22 cellular contexts compared by ENCODE assay signal in genomic region chr5:122847687-122848081, GRCh38. TPM values are rescaled to one million over a fixed set of nuclear protein-coding genes. Genes with fewer than 3 reads are reported as not detected.
DNase-seq lines count a peak whose midpoint lies in the region; ATAC-seq, FAIRE-seq and TF ChIP-seq lines count a peak whose summit lies in the region.
"Had no signal": no experiment of that assay in that cellular context is flagged by ENCODE, and none has a peak within 500 bp of the region (broad histone marks: within the 10 kb centered on the region; RNA-seq: fewer than 3 reads in every experiment).

No MANE protein-coding gene starts in this region.

- no peak overlapping the region for H3K9ac ChIP-seq in astrocyte (ENCODE audit: low read length)

- no peaks in the 10 kb centered on the region for H3K4me1 ChIP-seq in breast epithelium
- H3K4me1 ChIP-seq in astrocyte (ENCODE audit: insufficient read depth, low read length) = peaks cover 17% of the 10 kb centered on the region
- H3K4me1 ChIP-seq in lower lobe of right lung = peaks cover 53% of the 10 kb centered on the region
- H3K4me1 ChIP-seq in upper lobe of right lung = peaks cover 48% of the 10 kb centered on the region

- H3K27me3 ChIP-seq in breast epithelium (no peaks in the 10 kb centered on the region), astrocyte (ENCODE audit: insufficient read depth, low read length) (no peaks in the 10 kb centered on the region), lower lobe of right lung (ENCODE audit: low read depth) (no peaks in the 10 kb centered on the region), upper lobe of right lung (no peaks in the 10 kb centered on the region)
- H3K27me3 ChIP-seq: ascending aorta, heart left ventricle, sigmoid colon, tibial nerve had no signal

- H3K9me3 Mint-ChIP-seq in MCF 10A (ENCODE audit: unreplicated experiment) (no peaks in the 10 kb centered on the region), astrocyte (ENCODE audit: unreplicated experiment) (no peaks in the 10 kb centered on the region)
- no peaks in the 10 kb centered on the region for H3K9me3 Mint-ChIP-seq in activated naive CD4-positive, alpha-beta T cell treated with anti-CD3 and anti-CD28 coated beads, Interleukin-2, amount 10 ng/mL, durations not matched to agents 7 days and 5 days
- H3K9me3 Mint-ChIP-seq: activated naive CD4-positive, alpha-beta T cell treated with anti-CD3 and anti-CD28 coated beads, Interleukin-2, amount 50 U/mL, for 72 hours; activated T-helper 1 cell treated with anti-CD3 and anti-CD28 coated beads, Interleukin-12 subunit alpha, Interleukin-12 subunit beta, Interleukin-2, Interleukin-4 antibody, amounts not matched to agents 30 ng/mL and 10 ng/mL and 1 ng/mL, durations not matched to agents 14 hours and 24 hours and 36 hours had no signal

- H3K27ac ChIP-seq in breast epithelium (no peak overlapping the region), astrocyte (ENCODE audit: low read depth, low read length) (no peak overlapping the region), lower lobe of right lung (peak overlapping the region; percentile 47), upper lobe of right lung (peak overlapping the region; percentile 43)
- H3K27ac ChIP-seq: ascending aorta, heart left ventricle, sigmoid colon, WERI-Rb-1 had no signal

- H2AFZ ChIP-seq in astrocyte (ENCODE audit: low read depth, low read length) = no peak overlapping the region

- H3K36me3 Mint-ChIP-seq in MCF 10A (ENCODE audit: insufficient read depth, unreplicated experiment) (peaks cover 5% of the 10 kb centered on the region), astrocyte (ENCODE audit: low read depth, unreplicated experiment) (peaks cover 4% of the 10 kb centered on the region)
- H3K36me3 Mint-ChIP-seq in activated naive CD4-positive, alpha-beta T cell treated with anti-CD3 and anti-CD28 coated beads, Interleukin-2, amount 10 ng/mL, durations not matched to agents 7 days and 5 days = no peaks in the 10 kb centered on the region
- H3K36me3 Mint-ChIP-seq: activated naive CD4-positive, alpha-beta T cell treated with anti-CD3 and anti-CD28 coated beads, Interleukin-2, amount 50 U/mL, for 72 hours had no signal

- no peak for DNase-seq in MCF 10A (ENCODE audit: unreplicated experiment)
- DNase-seq in breast epithelium (ENCODE audit: low spot score in 2 of 2) = no peak
- no peak for DNase-seq in astrocyte (ENCODE audit: low read depth)
- DNase-seq in lower lobe of right lung = no peak
- DNase-seq in upper lobe of right lung = no peak
- no peak for DNase-seq in activated naive CD4-positive, alpha-beta T cell (lab: John Stamatoyannopoulos, UW)
- DNase-seq in activated naive CD4-positive, alpha-beta T cell treated with anti-CD3 and anti-CD28 coated beads, Interleukin-2, amount 10 ng/mL, durations not matched to agents 7 days and 5 days = no peak
- DNase-seq: activated CD4-positive, alpha-beta T cell treated with anti-CD3 and anti-CD28 coated beads, Interleukin-2, amount 50 U/mL, for 1 hour; DMS79 treated with DMSO at 0.1 percent for 48 hours; heart left ventricle; NCI-H1436 treated with DMSO at 0.1 percent for 48 hours; NCI-H510A treated with DMSO at 0.1 percent for 48 hours; sigmoid colon; stimulated activated CD4-positive, alpha-beta T cell treated with anti-CD3 and anti-CD28 coated beads, Interleukin-15, amount 100 ng/mL, for 24 hours; WERI-Rb-1 had no signal

- H3K4me2 ChIP-seq in astrocyte (ENCODE audit: low read length) = no peak overlapping the region

- H3K4me3 Mint-ChIP-seq in MCF 10A (ENCODE audit: unreplicated experiment) (peak overlapping the region; percentile 85), astrocyte (ENCODE audit: unreplicated experiment) (no peak overlapping the region)
- no peak overlapping the region for H3K4me3 Mint-ChIP-seq in activated naive CD4-positive, alpha-beta T cell treated with anti-CD3 and anti-CD28 coated beads, Interleukin-2, amount 10 ng/mL, durations not matched to agents 7 days and 5 days

- H3K79me2 ChIP-seq in astrocyte (ENCODE audit: insufficient read depth, low read length) = peaks cover 39% of the 10 kb centered on the region

- ATAC-seq in lower lobe of right lung (no peak), upper lobe of right lung (no peak), HG03521 (IDR thresholded peaks at IDR 0.05; ENCODE audit: unreplicated experiment) (no peak)
- ATAC-seq: activated naive CD4-positive, alpha-beta T cell treated with anti-CD3 and anti-CD28 coated beads, Interleukin-2, amount 50 U/mL, for 72 hours; heart left ventricle had no signal

- H3K27ac Mint-ChIP-seq in MCF 10A (ENCODE audit: low read depth, unreplicated experiment) (peak overlapping the region; percentile 91), astrocyte (ENCODE audit: unreplicated experiment) (peak overlapping the region; percentile 93)
- H3K27ac Mint-ChIP-seq in activated naive CD4-positive, alpha-beta T cell treated with anti-CD3 and anti-CD28 coated beads, Interleukin-2, amount 10 ng/mL, durations not matched to agents 7 days and 5 days = no peak overlapping the region
- H3K27ac Mint-ChIP-seq: activated naive CD4-positive, alpha-beta T cell treated with anti-CD3 and anti-CD28 coated beads, Interleukin-2, amount 50 U/mL, for 72 hours; activated T-helper 1 cell treated with anti-CD3 and anti-CD28 coated beads, Interleukin-12 subunit alpha, Interleukin-12 subunit beta, Interleukin-2, Interleukin-4 antibody, amounts not matched to agents 30 ng/mL and 10 ng/mL and 1 ng/mL, durations not matched to agents 14 hours and 24 hours and 36 hours had no signal

- intact Hi-C loops in MCF 10A (cut with micrococcal nuclease) (loop anchor here (2.0 to 10.0 kb wide), 5 partner anchors 35 to 665 kb away; no protein-coding TSS in a partner anchor), breast epithelium (cut with DNase I; ENCODE audit: low total_unique reads) (no loop called here), lower lobe of right lung (cut with DNase I) (no loop called here), upper lobe of right lung (cut with DNase I) (no loop called here)

- FAIRE-seq in astrocyte (lab: Jason Lieb, UNC) = no peak
- FAIRE-seq: A204.1 had no signal

- H3K4me3 ChIP-seq in breast epithelium (no peak overlapping the region), astrocyte (ENCODE audit: insufficient read depth, low read depth, low read length) (no peak overlapping the region), lower lobe of right lung (no peak overlapping the region), upper lobe of right lung (no peak overlapping the region)
- H3K4me3 ChIP-seq: sigmoid colon had no signal

- CTCF ChIA-PET in MCF 10A (lab: Yijun Ruan, JAX) = interaction anchor here (0.5 to 2.3 kb wide), 16 partner anchors 12 to 763 kb away, joined by 3 to 7 read pairs (median 3); no protein-coding TSS in a partner anchor
- CTCF ChIA-PET in activated naive CD4-positive, alpha-beta T cell treated with anti-CD3 and anti-CD28 coated beads, Interleukin-2, amount 10 ng/mL, durations not matched to agents 7 days and 5 days (lab: Charles Lee) = no interaction called here

- no peaks in the 10 kb centered on the region for H3K27me3 Mint-ChIP-seq in MCF 10A (ENCODE audit: insufficient read depth, unreplicated experiment)
- H3K27me3 Mint-ChIP-seq in astrocyte (ENCODE audit: low read depth, unreplicated experiment) = no peaks in the 10 kb centered on the region
- H3K27me3 Mint-ChIP-seq in activated naive CD4-positive, alpha-beta T cell treated with anti-CD3 and anti-CD28 coated beads, Interleukin-2, amount 10 ng/mL, durations not matched to agents 7 days and 5 days = peaks cover 31% of the 10 kb centered on the region
- H3K27me3 Mint-ChIP-seq: B cell had no signal

- peaks cover 50% of the 10 kb centered on the region for H3K4me1 Mint-ChIP-seq in MCF 10A (ENCODE audit: insufficient read depth, unreplicated experiment)
- H3K4me1 Mint-ChIP-seq in astrocyte (ENCODE audit: low read depth, unreplicated experiment) = peaks cover 35% of the 10 kb centered on the region
- peaks cover 21% of the 10 kb centered on the region for H3K4me1 Mint-ChIP-seq in activated naive CD4-positive, alpha-beta T cell treated with anti-CD3 and anti-CD28 coated beads, Interleukin-2, amount 10 ng/mL, durations not matched to agents 7 days and 5 days

- H4K20me1 ChIP-seq in astrocyte (ENCODE audit: insufficient read depth, low read length) = peaks cover 21% of the 10 kb centered on the region

- H3K36me3 ChIP-seq in breast epithelium = no peaks in the 10 kb centered on the region
- H3K36me3 ChIP-seq in astrocyte (ENCODE audit: insufficient read depth, low read length) = no peaks in the 10 kb centered on the region
- no peaks in the 10 kb centered on the region for H3K36me3 ChIP-seq in lower lobe of right lung
- H3K36me3 ChIP-seq in upper lobe of right lung = no peaks in the 10 kb centered on the region
- H3K36me3 ChIP-seq: ascending aorta, heart left ventricle, sigmoid colon, tibial nerve had no signal

- TF ChIP-seq POLR2A in breast epithelium (IDR thresholded peaks at IDR 0.05) = no peak

- POLR2A ChIA-PET in MCF 10A (lab: Yijun Ruan, JAX) = interaction anchor here (1.0 to 7.6 kb wide), 8 partner anchors 10 to 143 kb away, joined by 3 to 67 read pairs (median 4); partner anchors contain the start of gene SNX2

- no TSS peak for BruUV-seq in MCF 10A (replicated peaks; lab: Mats Ljungman, UMichigan)

- H3K9me3 ChIP-seq in breast epithelium = no peaks in the 10 kb centered on the region
- no peaks in the 10 kb centered on the region for H3K9me3 ChIP-seq in astrocyte (ENCODE audit: insufficient read depth, low read depth, low read length)
- H3K9me3 ChIP-seq in lower lobe of right lung = no peaks in the 10 kb centered on the region
- H3K9me3 ChIP-seq in upper lobe of right lung = no peaks in the 10 kb centered on the region
- H3K9me3 ChIP-seq: ascending aorta, heart left ventricle, sigmoid colon, tibial nerve had no signal

- TF ChIP-seq CTCF in MCF 10A (IDR thresholded peaks at IDR 0.05; ENCODE audit: unreplicated experiment) (no peak), breast epithelium (IDR thresholded peaks at IDR 0.05) (no peak), astrocyte (IDR thresholded peaks at IDR 0.05; ENCODE audit: insufficient read depth, low read depth, low read length) (no peak), lower lobe of right lung (IDR thresholded peaks at IDR 0.05) (no peak), upper lobe of right lung (IDR thresholded peaks at IDR 0.05) (no peak)

RNA-seq across cellular contexts. Expression of gene SNX24, which starts 2.3 kb away (rescaled TPM):
- total RNA-seq in MCF 10A (2022) (97.0 and 98.1 TPM in 2 replicates), breast epithelium (10 to 100 TPM; 13.1 to 18.4 (median 15.4) TPM), astrocyte (33.7 and 44.6 TPM in 2 replicates), lower lobe of right lung (26.7 TPM), upper lobe of right lung (30.2 TPM)

Comparison
In these comparisons a context has a peak if more than half of its experiments do, and no peak if none do; other contexts are left out.
1. H3K27ac ChIP-seq: peak in lower lobe of right lung (single experiment) and upper lobe of right lung (single experiment); none in breast epithelium (0 of 2) and astrocyte (single experiment).